ENCODE assay signal across 14 cellular contexts in the genomic region with DNA sequence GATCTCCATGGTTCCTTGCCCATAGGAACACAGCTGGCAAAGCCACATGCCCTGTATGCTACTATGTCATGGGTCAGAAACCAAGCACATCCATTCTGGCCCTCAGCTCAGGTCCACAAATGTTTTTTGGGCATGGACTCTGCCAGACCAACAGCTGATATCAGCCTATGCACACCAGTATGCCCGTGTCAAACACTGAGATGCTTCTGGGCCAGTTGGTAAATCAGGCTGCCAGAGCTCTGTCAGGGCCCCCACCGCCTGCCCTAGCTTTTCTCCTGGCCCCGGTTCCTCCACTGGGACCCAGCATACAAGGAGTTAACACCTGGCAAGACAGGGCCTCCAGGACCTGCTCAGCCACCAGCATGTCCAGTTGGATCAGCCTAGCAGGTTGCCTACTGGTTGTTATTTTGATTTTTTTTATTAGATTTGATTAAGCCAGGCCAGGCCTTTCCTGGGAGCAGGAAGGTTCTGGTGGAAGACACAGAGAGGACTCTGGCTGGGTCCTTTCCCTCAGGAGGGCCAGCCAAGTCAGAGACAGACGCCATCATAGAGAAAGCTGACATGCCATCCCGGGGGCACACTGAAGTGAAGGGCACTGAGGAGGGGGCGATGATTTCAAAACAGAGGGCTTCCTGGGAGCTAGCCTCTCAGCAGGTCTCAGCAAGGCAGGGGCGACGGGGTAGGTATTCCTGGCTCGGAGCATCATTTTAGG.
"Had no signal": no experiment of that assay in that cellular context is flagged by ENCODE, and none has a peak within 500 bp of the region (broad histone marks: within the 10 kb centered on the region; RNA-seq: fewer than 3 reads in every experiment).

No MANE protein-coding gene starts in this region.

- ATAC-seq: effector memory CD8-positive, alpha-beta T cell; natural killer cell had no signal

- H3K27me3 ChIP-seq: cardiac muscle cell, stomach had no signal

- H3K9me3 ChIP-seq: stomach, thoracic aorta had no signal

- H3K27ac ChIP-seq: cardiac muscle cell, epithelial cell of prostate, thoracic aorta had no signal

- DNase-seq: activated CD4-positive, alpha-beta T cell treated with anti-CD3 and anti-CD28 coated beads, Interleukin-2, amount 50 U/mL, for 48 hours; activated CD4-positive, CD25-positive, alpha-beta regulatory T cell treated with anti-CD3 and anti-CD28 coated beads, Interleukin-2, amount 50 U/mL, for 72 hours; activated naive CD4-positive, alpha-beta T cell treated with anti-CD3 and anti-CD28 coated beads, Interleukin-2, amount 10 ng/mL, durations not matched to agents 7 days and 5 days; cortex of kidney; effector memory CD8-positive, alpha-beta T cell; hypothalamus; natural killer cell; nucleus accumbens; stimulated activated CD4-positive, alpha-beta T cell treated with anti-CD3 and anti-CD28 coated beads, Interleukin-4, amount 100 ng/mL, for 4 hours; stomach had no signal

- H3K4me3 ChIP-seq: cardiac muscle cell, lung, stomach, thoracic aorta had no signal
